ENCODE assay signal across 2 cellular contexts in the genomic region with DNA sequence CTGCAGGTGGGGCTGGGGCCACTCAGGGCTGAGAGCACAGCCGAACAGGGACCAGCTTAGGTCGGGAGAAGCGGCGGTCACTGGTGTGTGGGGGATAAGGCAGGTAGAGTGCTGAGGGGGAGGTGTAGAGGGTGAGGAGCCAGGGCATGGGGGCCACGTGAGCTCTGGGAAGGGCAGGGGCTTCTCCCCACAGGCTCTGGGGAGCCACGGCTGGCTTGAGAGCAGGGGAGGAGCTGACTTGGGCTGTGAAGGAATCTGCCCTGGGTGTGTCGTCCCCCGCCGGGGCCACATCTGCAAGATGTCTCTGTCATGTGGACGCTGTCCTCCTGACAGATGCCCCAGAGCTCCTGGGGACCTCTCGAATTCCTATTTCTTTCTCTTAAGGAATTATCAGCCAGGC.
A peak's percentile ranks its signal among the peaks of the same experiment; 100 is the strongest.
TF ChIP-seq lines count a peak whose summit lies in the region.

No MANE protein-coding gene starts in this region.

TF ChIP-seq in K562, 482 proteins besides CTCF, POLR2A, EP300 and RAD21:
- TF ChIP-seq CEBPB (tag; IDR thresholded peaks at IDR 0.05) (no peak), TBP (optimal IDR thresholded peaks at IDR 0.05; ENCODE audit: low read depth, low read length) (no peak)
- TF ChIP-seq, protein P1, sequence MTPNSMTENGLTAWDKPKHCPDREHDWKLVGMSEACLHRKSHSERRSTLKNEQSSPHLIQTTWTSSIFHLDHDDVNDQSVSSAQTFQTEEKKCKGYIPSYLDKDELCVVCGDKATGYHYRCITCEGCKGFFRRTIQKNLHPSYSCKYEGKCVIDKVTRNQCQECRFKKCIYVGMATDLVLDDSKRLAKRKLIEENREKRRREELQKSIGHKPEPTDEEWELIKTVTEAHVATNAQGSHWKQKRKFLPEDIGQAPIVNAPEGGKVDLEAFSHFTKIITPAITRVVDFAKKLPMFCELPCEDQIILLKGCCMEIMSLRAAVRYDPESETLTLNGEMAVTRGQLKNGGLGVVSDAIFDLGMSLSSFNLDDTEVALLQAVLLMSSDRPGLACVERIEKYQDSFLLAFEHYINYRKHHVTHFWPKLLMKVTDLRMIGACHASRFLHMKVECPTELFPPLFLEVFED (CRISPR knock-in tag; conservative IDR thresholded peaks at IDR 0.05): 0 out of 2 replicates have a peak, but pooled peaks have one; percentile 12

TF ChIP-seq in GM23338, 12 proteins besides CTCF, POLR2A, EP300 and RAD21:
- TF ChIP-seq ZNF331 (CRISPR knock-in tag; IDR thresholded peaks at IDR 0.05; ENCODE audit: low read depth) (no peak), CREB1 (CRISPR knock-in tag; IDR thresholded peaks at IDR 0.05; ENCODE audit: low read depth) (no peak), EZH2 (IDR thresholded peaks at IDR 0.05; ENCODE audit: low read depth, unreplicated experiment) (no peak), POLR2AphosphoS5 (IDR thresholded peaks at IDR 0.05; ENCODE audit: low read depth) (no peak), EZH2phosphoT487 (IDR thresholded peaks at IDR 0.05; ENCODE audit: unreplicated experiment) (no peak)
- TF ChIP-seq, protein P2, sequence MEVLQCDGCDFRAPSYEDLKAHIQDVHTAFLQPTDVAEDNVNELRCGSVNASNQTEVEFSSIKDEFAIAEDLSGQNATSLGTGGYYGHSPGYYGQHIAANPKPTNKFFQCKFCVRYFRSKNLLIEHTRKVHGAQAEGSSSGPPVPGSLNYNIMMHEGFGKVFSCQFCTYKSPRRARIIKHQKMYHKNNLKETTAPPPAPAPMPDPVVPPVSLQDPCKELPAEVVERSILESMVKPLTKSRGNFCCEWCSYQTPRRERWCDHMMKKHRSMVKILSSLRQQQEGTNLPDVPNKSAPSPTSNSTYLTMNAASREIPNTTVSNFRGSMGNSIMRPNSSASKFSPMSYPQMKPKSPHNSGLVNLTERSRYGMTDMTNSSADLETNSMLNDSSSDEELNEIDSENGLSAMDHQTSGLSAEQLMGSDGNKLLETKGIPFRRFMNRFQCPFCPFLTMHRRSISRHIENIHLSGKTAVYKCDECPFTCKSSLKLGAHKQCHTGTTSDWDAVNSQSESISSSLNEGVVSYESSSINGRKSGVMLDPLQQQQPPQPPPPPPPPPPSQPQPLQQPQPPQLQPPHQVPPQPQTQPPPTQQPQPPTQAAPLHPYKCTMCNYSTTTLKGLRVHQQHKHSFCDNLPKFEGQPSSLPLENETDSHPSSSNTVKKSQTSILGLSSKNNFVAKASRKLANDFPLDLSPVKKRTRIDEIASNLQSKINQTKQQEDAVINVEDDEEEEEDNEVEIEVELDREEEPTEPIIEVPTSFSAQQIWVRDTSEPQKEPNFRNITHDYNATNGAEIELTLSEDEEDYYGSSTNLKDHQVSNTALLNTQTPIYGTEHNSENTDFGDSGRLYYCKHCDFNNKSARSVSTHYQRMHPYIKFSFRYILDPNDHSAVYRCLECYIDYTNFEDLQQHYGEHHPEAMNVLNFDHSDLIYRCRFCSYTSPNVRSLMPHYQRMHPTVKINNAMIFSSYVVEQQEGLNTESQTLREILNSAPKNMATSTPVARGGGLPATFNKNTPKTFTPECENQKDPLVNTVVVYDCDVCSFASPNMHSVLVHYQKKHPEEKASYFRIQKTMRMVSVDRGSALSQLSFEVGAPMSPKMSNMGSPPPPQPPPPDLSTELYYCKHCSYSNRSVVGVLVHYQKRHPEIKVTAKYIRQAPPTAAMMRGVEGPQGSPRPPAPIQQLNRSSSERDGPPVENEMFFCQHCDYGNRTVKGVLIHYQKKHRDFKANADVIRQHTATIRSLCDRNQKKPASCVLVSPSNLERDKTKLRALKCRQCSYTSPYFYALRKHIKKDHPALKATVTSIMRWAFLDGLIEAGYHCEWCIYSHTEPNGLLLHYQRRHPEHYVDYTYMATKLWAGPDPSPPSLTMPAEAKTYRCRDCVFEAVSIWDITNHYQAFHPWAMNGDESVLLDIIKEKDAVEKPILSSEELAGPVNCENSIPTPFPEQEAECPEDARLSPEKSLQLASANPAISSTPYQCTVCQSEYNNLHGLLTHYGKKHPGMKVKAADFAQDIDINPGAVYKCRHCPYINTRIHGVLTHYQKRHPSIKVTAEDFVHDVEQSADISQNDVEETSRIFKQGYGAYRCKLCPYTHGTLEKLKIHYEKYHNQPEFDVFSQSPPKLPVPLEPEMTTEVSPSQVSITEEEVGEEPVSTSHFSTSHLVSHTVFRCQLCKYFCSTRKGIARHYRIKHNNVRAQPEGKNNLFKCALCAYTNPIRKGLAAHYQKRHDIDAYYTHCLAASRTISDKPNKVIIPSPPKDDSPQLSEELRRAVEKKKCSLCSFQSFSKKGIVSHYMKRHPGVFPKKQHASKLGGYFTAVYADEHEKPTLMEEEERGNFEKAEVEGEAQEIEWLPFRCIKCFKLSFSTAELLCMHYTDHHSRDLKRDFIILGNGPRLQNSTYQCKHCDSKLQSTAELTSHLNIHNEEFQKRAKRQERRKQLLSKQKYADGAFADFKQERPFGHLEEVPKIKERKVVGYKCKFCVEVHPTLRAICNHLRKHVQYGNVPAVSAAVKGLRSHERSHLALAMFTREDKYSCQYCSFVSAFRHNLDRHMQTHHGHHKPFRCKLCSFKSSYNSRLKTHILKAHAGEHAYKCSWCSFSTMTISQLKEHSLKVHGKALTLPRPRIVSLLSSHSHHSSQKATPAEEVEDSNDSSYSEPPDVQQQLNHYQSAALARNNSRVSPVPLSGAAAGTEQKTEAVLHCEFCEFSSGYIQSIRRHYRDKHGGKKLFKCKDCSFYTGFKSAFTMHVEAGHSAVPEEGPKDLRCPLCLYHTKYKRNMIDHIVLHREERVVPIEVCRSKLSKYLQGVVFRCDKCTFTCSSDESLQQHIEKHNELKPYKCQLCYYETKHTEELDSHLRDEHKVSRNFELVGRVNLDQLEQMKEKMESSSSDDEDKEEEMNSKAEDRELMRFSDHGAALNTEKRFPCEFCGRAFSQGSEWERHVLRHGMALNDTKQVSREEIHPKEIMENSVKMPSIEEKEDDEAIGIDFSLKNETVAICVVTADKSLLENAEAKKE (CRISPR knock-in tag; IDR thresholded peaks at IDR 0.05): no peak
TF ChIP-seq in GM23338: peak in this region for 0.
